Comparison of ENCODE assay signal across 2 cellular contexts in genomic region chr6:18432619-18433018, GRCh38.
TF ChIP-seq lines count a peak whose summit lies in the region.

No MANE protein-coding gene starts in this region.

TF ChIP-seq in SK-N-SH, 30 proteins besides CTCF, POLR2A, EP300 and RAD21 (continued from another document):
- TF ChIP-seq PBX3 (IDR thresholded peaks at IDR 0.05) (no peak), POLR2AphosphoS5 (IDR thresholded peaks at IDR 0.05; ENCODE audit: low read depth, low read length) (no peak), RCOR1 (IDR thresholded peaks at IDR 0.05; ENCODE audit: low read length) (no peak), TCF12 (IDR thresholded peaks at IDR 0.05) (no peak), IRF3 (IDR thresholded peaks at IDR 0.05; ENCODE audit: low read depth, low read length) (no peak), FOXM1 (IDR thresholded peaks at IDR 0.05; ENCODE audit: low read depth) (no peak), ELF1 (IDR thresholded peaks at IDR 0.05) (no peak), USF1 (IDR thresholded peaks at IDR 0.05; ENCODE audit: borderline replicate concordance, low read depth) (no peak), JUND (IDR thresholded peaks at IDR 0.05) (no peak), SMC3 (IDR thresholded peaks at IDR 0.05; ENCODE audit: low read depth, low read length) (no peak), SIN3A (IDR thresholded peaks at IDR 0.05; ENCODE audit: borderline replicate concordance, low read depth, low read length) (no peak), ZBTB33 (IDR thresholded peaks at IDR 0.05; ENCODE audit: borderline replicate concordance, low read depth) (no peak), REST (IDR thresholded peaks at IDR 0.05; ENCODE audit: low read depth, low read length) (no peak), RFX5 (IDR thresholded peaks at IDR 0.05; ENCODE audit: low read length) (no peak), USF2 (IDR thresholded peaks at IDR 0.05; ENCODE audit: borderline replicate concordance, low read depth, low read length) (no peak), FOSL2 (IDR thresholded peaks at IDR 0.05; ENCODE audit: borderline replicate concordance, low read depth) (no peak)

TF ChIP-seq in SK-N-SH treated with all-trans-retinoic acid at 6 μM for 48 hours, 23 proteins besides CTCF, POLR2A, EP300 and RAD21 (continued from another document):
- no peak for TF ChIP-seq TSHZ2 (CRISPR knock-in tag; IDR thresholded peaks at IDR 0.05)
- TF ChIP-seq CREB5 (CRISPR knock-in tag; IDR thresholded peaks at IDR 0.05; ENCODE audit: low read depth): no peak
- no peak for TF ChIP-seq CSDC2 (CRISPR knock-in tag; IDR thresholded peaks at IDR 0.05)
- no peak for TF ChIP-seq PATZ1 (CRISPR knock-in tag; IDR thresholded peaks at IDR 0.05; ENCODE audit: borderline replicate concordance)
- TF ChIP-seq ZNF565 (CRISPR knock-in tag; conservative IDR thresholded peaks at IDR 0.05; ENCODE audit: low read depth): no peak
- TF ChIP-seq BACH2 (CRISPR knock-in tag; IDR thresholded peaks at IDR 0.05; ENCODE audit: borderline replicate concordance): no peak
